In the genomic region with DNA sequence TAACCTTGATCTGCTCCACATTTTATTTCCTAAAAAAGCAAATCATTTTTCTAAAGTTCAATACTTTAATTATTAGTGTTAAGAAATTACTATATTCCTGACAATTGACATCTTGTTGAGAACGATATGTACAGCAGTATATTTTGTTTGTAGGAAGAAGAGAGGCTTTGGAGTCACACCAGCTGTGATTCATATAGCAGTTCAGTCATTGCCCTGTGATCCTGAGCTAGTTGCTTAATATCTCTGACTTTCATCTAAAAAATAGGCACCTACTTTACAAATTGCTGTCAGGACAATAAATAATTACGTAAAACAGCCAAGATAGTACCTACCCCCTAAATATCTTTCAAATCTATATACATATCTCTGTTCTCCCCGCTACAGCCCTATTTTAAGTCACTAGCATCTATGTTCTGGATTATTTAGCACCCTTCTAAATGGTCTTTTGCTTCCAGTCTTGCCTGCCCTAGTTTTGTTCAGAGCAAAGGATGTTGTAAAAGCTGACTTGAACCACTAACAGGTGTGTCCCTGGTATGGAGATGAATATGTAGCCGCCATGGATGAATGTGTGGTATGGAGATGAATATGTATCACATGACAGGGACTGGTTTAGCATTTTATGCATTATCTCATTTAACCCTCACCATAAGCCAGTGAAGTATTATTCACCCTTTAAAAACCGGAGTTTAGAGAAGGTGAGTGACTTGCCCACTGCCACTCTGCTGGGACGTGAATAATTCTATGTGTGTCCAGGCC, we compare ENCODE assay signal across 18 cellular contexts. TPM values are rescaled to one million over a fixed set of nuclear protein-coding genes. Genes with fewer than 3 reads are reported as not detected.
DNase-seq lines count a peak whose midpoint lies in the region; ATAC-seq lines count a peak whose summit lies in the region.
"Had no signal": no experiment of that assay in that cellular context is flagged by ENCODE, and none has a peak within 500 bp of the region (broad histone marks: within the 10 kb centered on the region; RNA-seq: fewer than 3 reads in every experiment).

No MANE protein-coding gene starts in this region.

- H3K9me3 Mint-ChIP-seq in activated T-helper 17 cell treated with anti-CD3 and anti-CD28 coated beads, Interleukin-2, amount 50 U/mL, for 72 hours, result no peaks in the 10 kb centered on the region
- H3K9me3 Mint-ChIP-seq: H9 had no signal

- H3K4me3 Mint-ChIP-seq in activated T-helper 17 cell treated with anti-CD3 and anti-CD28 coated beads, Interleukin-2, amount 50 U/mL, for 72 hours, result no peak overlapping the region
- H3K4me3 Mint-ChIP-seq: H9 had no signal

- H3K36me3 Mint-ChIP-seq in activated T-helper 17 cell treated with anti-CD3 and anti-CD28 coated beads, Interleukin-2, amount 50 U/mL, for 72 hours (ENCODE audit: low read depth), result no peaks in the 10 kb centered on the region

- no peak overlapping the region for H3K27ac Mint-ChIP-seq in activated T-helper 17 cell treated with anti-CD3 and anti-CD28 coated beads, Interleukin-2, amount 50 U/mL, for 72 hours
- H3K27ac Mint-ChIP-seq: H9 had no signal

- H3K4me1 Mint-ChIP-seq in activated T-helper 17 cell treated with anti-CD3 and anti-CD28 coated beads, Interleukin-2, amount 50 U/mL, for 72 hours, result no peaks in the 10 kb centered on the region

- no peak overlapping the region for H3K27ac ChIP-seq in epithelial cell of prostate
- H3K27ac ChIP-seq: C4-2B had no signal

- ATAC-seq in activated T-helper 17 cell treated with anti-CD3 and anti-CD28 coated beads, Interleukin-2, amount 50 U/mL, for 72 hours (replicated peaks), result peak; percentile 63
- no peak for ATAC-seq in HG03280 (IDR thresholded peaks at IDR 0.05; ENCODE audit: unreplicated experiment)
- ATAC-seq in GM21360 (IDR thresholded peaks at IDR 0.05; ENCODE audit: unreplicated experiment), result no peak

- peaks cover 27% of the 10 kb centered on the region for H3K27me3 Mint-ChIP-seq in activated T-helper 17 cell treated with anti-CD3 and anti-CD28 coated beads, Interleukin-2, amount 50 U/mL, for 72 hours

- H3K4me3 ChIP-seq in skeletal muscle cell (ENCODE audit: low read depth, low read length), result no peak overlapping the region

- DNase-seq in HCEC 1CT (peak; percentile 54), epithelial cell of prostate (ENCODE audit: low read depth, low spot score) (peak; percentile 6), skeletal muscle cell (ENCODE audit: low read depth) (peak; percentile 3), mucosa of gallbladder (ENCODE audit: low spot score) (no peak)
- no peak for DNase-seq in stimulated activated CD4-positive, alpha-beta T cell treated with anti-CD3 and anti-CD28 coated beads, Interleukin-4, amount 100 ng/mL, for 4 hours
- DNase-seq: AML-193; H9; Kasumi-1; NCI-H1105 treated with DMSO at 0.1 percent for 48 hours; NCI-H1694; NCI-H2081 treated with DMSO at 0.1 percent for 48 hours; NCI-H748 treated with DMSO at 0.1 percent for 48 hours; NK-92 treated with Interleukin-12 subunit alpha and Interleukin-12 subunit beta, amount 100 ng/mL, for 24 hours; Right ventricle myocardium superior had no signal

RNA-seq across cellular contexts. Expression of gene RNF220, which starts 42.2 kb away (rescaled TPM):
- total RNA-seq in activated T-helper 17 cell treated with anti-CD3 and anti-CD28 coated beads, Interleukin-2, amount 50 U/mL, for 72 hours, result 10 to 100 TPM; 54.8 to 88.7 TPM
- total RNA-seq in mucosa of gallbladder, result 68.1 TPM

Comparison
In these comparisons a context has a peak if more than half of its experiments do, and no peak if none do; other contexts are left out.
1. DNase-seq: peak in HCEC 1CT (single experiment), epithelial cell of prostate (single experiment) and skeletal muscle cell (single experiment); none in stimulated activated CD4-positive, alpha-beta T cell treated with anti-CD3 and anti-CD28 coated beads, Interleukin-4, amount 100 ng/mL, for 4 hours (0 of 2) and mucosa of gallbladder (single experiment).